In the genomic region with DNA sequence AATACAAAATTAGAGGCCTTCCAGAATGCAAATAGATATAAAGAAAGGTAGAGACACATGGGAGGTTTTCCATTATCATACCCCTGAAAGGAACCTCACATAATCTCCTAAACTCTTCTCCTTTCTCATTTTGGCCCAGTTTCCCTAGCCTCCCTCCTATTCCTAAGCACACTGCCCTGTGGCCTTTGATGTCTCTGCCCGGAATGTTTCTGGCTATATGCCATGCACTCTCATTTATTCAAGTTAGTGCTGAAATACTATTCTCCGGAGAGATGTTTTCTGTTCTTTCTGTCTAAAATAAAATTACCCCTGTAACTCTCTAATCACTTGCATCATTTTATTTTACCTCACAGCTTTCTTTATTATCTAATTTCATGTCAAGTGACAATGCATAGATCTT, we compare ENCODE assay signal across 17 cellular contexts.
"Had no signal": no experiment of that assay in that cellular context is flagged by ENCODE, and none has a peak within 500 bp of the region (broad histone marks: within the 10 kb centered on the region; RNA-seq: fewer than 3 reads in every experiment).

No MANE protein-coding gene starts in this region.

- H3K4me1 Mint-ChIP-seq: activated CD4-positive, alpha-beta T cell treated with anti-CD3 and anti-CD28 coated beads, Interleukin-2, amount 10 ng/mL, durations not matched to agents 24 days and 14 days; activated naive CD8-positive, alpha-beta T cell treated with anti-CD3 and anti-CD28 coated beads, Interleukin-2, amount 10 ng/mL, durations not matched to agents 7 days and 5 days; naive B cell had no signal

- H3K27ac Mint-ChIP-seq: activated CD4-positive, alpha-beta T cell treated with anti-CD3 and anti-CD28 coated beads, Interleukin-2, amount 10 ng/mL, durations not matched to agents 24 days and 14 days; activated naive CD8-positive, alpha-beta T cell treated with anti-CD3 and anti-CD28 coated beads, Interleukin-2, amount 10 ng/mL, durations not matched to agents 7 days and 5 days; T-helper 2 cell treated with Interferon-gamma antibody and Interleukin-4, amounts not matched to agents 5 μg/mL and 100 μg/mL, for 36 hours had no signal

- H3K36me3 Mint-ChIP-seq: activated naive CD8-positive, alpha-beta T cell treated with anti-CD3 and anti-CD28 coated beads, Interleukin-2, amount 10 ng/mL, durations not matched to agents 7 days and 5 days; naive B cell had no signal

- H3K4me3 ChIP-seq: ascending aorta, lower lobe of right lung, ovary, skin epidermis had no signal

- DNase-seq: activated CD4-positive, alpha-beta T cell treated with anti-CD3 and anti-CD28 coated beads, Interleukin-2, amount 10 ng/mL, durations not matched to agents 24 days and 14 days; activated CD4-positive, CD25-positive, alpha-beta regulatory T cell; activated naive CD4-positive, alpha-beta T cell; activated naive CD8-positive, alpha-beta T cell treated with anti-CD3 and anti-CD28 coated beads, Interleukin-2, amount 10 ng/mL, durations not matched to agents 7 days and 5 days; foreskin keratinocyte; lower lobe of right lung; naive B cell; retina; stimulated activated CD4-positive, alpha-beta T cell treated with anti-CD3 and anti-CD28 coated beads, Interleukin-4, amount 100 ng/mL, for 24 hours; stimulated activated CD8-positive, alpha-beta memory T cell treated with anti-CD3 and anti-CD28 coated beads, Interleukin-4, amount 100 ng/mL, for 48 hours; stimulated activated naive CD4-positive, alpha-beta T cell treated with Interleukin-2 at 50 U/mL for 16 hours; substantia nigra; trophoblast cell had no signal

- H3K4me3 Mint-ChIP-seq: activated CD4-positive, alpha-beta T cell treated with anti-CD3 and anti-CD28 coated beads, Interleukin-2, amount 10 ng/mL, durations not matched to agents 24 days and 14 days; activated naive CD8-positive, alpha-beta T cell treated with anti-CD3 and anti-CD28 coated beads, Interleukin-2, amount 10 ng/mL, durations not matched to agents 7 days and 5 days; naive B cell; T-helper 2 cell treated with Interferon-gamma antibody and Interleukin-4, amounts not matched to agents 5 μg/mL and 100 μg/mL, for 36 hours had no signal

- H3K27me3 Mint-ChIP-seq: activated CD4-positive, alpha-beta T cell treated with anti-CD3 and anti-CD28 coated beads, Interleukin-2, amount 10 ng/mL, durations not matched to agents 24 days and 14 days; activated naive CD8-positive, alpha-beta T cell treated with anti-CD3 and anti-CD28 coated beads, Interleukin-2, amount 10 ng/mL, durations not matched to agents 7 days and 5 days; naive B cell had no signal
